ENCODE assay signal across 12 cellular contexts in the genomic region with DNA sequence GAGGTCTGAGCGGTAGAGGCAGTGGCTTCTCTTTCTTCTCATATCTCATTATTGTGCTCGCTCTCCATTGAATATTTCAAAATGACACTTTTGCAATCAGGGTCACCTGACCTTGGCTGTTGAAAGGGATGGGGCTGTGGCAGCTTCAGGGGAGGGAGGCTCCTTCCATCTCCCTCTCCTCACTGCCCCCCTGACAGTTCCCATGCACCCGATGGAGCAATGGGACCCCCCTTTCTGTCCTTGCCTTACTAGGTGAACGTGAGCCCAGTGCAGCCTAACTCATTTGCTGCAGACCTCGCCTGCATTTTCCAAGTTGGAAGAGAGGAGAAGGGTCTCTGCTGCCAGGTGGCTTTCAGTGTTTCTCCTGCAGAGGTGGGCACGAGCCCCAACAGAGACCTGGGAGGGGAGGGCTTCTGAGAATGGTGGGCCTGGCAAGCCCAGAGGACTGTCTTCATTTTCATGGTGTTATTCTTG. TPM values are rescaled to one million over a fixed set of nuclear protein-coding genes. Genes with fewer than 3 reads are reported as not detected.
A peak's percentile ranks its signal among the peaks of the same experiment; 100 is the strongest.
DNase-seq lines count a peak whose midpoint lies in the region; ATAC-seq and TF ChIP-seq lines count a peak whose summit lies in the region.
"Had no signal": no experiment of that assay in that cellular context is flagged by ENCODE, and none has a peak within 500 bp of the region (broad histone marks: within the 10 kb centered on the region; RNA-seq: fewer than 3 reads in every experiment).

No MANE protein-coding gene starts in this region.

- ATAC-seq in gastroesophageal sphincter, result peak; percentile 39
- ATAC-seq in GM19467 (IDR thresholded peaks at IDR 0.05; ENCODE audit: unreplicated experiment), result no peak
- ATAC-seq: activated CD8-positive, alpha-beta T cell treated with anti-CD3 and anti-CD28 coated beads for 36 hours; CD8-positive, alpha-beta T cell had no signal

- no peaks in the 10 kb centered on the region for H3K36me3 Mint-ChIP-seq in endodermal cell (ENCODE audit: low read depth)
- H3K36me3 Mint-ChIP-seq: CD8-positive, alpha-beta T cell had no signal

- peaks cover 26% of the 10 kb centered on the region for H3K27me3 Mint-ChIP-seq in endodermal cell (ENCODE audit: insufficient read depth)

- no peaks in the 10 kb centered on the region for H3K27me3 ChIP-seq in adipocyte (replicated peaks; ENCODE audit: control insufficient read depth, insufficient read depth, low read length)
- H3K27me3 ChIP-seq in gastroesophageal sphincter, result no peaks in the 10 kb centered on the region
- H3K27me3 ChIP-seq in ovary, result no peaks in the 10 kb centered on the region
- H3K27me3 ChIP-seq in uterus, result no peaks in the 10 kb centered on the region
- no peaks in the 10 kb centered on the region for H3K27me3 ChIP-seq in endodermal cell (ENCODE audit: control insufficient read depth, insufficient read depth, low read length, poor library complexity, severe bottlenecking)

- H3K27ac ChIP-seq in gastroesophageal sphincter, result peak overlapping the region in 3 of 4 donors; percentile 78 to 80 (median 78)
- peak overlapping the region; percentile 52 to 65 for H3K27ac ChIP-seq in ovary
- H3K27ac ChIP-seq in uterus, result peak overlapping the region; percentile 15 to 47
- H3K27ac ChIP-seq in endodermal cell (ENCODE audit: low read depth, low read length), result no peak overlapping the region

- peaks cover 13% of the 10 kb centered on the region for H3K9me3 Mint-ChIP-seq in endodermal cell

- intact Hi-C loops in ovary (cut with DNase I) (loop anchor here in 1 of 4 donors (10.0 kb wide), 1 partner anchor 184 kb away; no protein-coding TSS in a partner anchor), uterus (cut with DNase I; ENCODE audit: low total_unique reads) (no loop called here)

- TF ChIP-seq CTCF in gastroesophageal sphincter (IDR thresholded peaks at IDR 0.05) (no peak), ovary (IDR thresholded peaks at IDR 0.05) (no peak), uterus (IDR thresholded peaks at IDR 0.05) (no peak), endodermal cell (conservative IDR thresholded peaks at IDR 0.05) (no peak)

- no peaks in the 10 kb centered on the region for H3K4me1 Mint-ChIP-seq in endodermal cell

- H3K27ac Mint-ChIP-seq in endodermal cell, result no peak overlapping the region
- H3K27ac Mint-ChIP-seq: activated CD8-positive, alpha-beta T cell treated with anti-CD3 and anti-CD28 coated beads for 36 hours; CD8-positive, alpha-beta T cell had no signal

- H3K36me3 ChIP-seq in adipocyte (ENCODE audit: control insufficient read depth, insufficient read depth, low read length, severe bottlenecking), result no peaks in the 10 kb centered on the region
- no peaks in the 10 kb centered on the region for H3K36me3 ChIP-seq in gastroesophageal sphincter
- H3K36me3 ChIP-seq in ovary, result no peaks in the 10 kb centered on the region
- no peaks in the 10 kb centered on the region for H3K36me3 ChIP-seq in uterus
- no peaks in the 10 kb centered on the region for H3K36me3 ChIP-seq in endodermal cell (ENCODE audit: control insufficient read depth, insufficient read depth, low read length)

- WGBS in gastroesophageal sphincter (ENCODE audit: low coverage in 1 of 2), 2 donors, result 57 to 80% methylated on average over 1 to 4 of the region's 6 CpGs
- WGBS in ovary, 3 donors, result 46 to 66% (median 61%) methylated on average over 6 of the region's 6 CpGs
- WGBS in endodermal cell (ENCODE audit: insufficient coverage in 1 of 2, insufficient read length in 1 of 2), 2 experiments, result 91 to 100% methylated on average over 2 to 6 of the region's 6 CpGs

- H3K4me3 ChIP-seq in adipocyte (ENCODE audit: low read length) (peak overlapping the region; percentile 67), gastroesophageal sphincter (no peak overlapping the region), ovary (no peak overlapping the region), uterus (no peak overlapping the region), endodermal cell (ENCODE audit: low read length) (no peak overlapping the region)

- TF ChIP-seq POLR2A in gastroesophageal sphincter (IDR thresholded peaks at IDR 0.05) (no peak), ovary (IDR thresholded peaks at IDR 0.05) (no peak), uterus (IDR thresholded peaks at IDR 0.05) (no peak)

- H3K9me3 ChIP-seq in adipocyte (ENCODE audit: control insufficient read depth, low read length), result peaks cover 11% of the 10 kb centered on the region
- H3K9me3 ChIP-seq in gastroesophageal sphincter, result peaks cover 0 to 11% (median 0%) of the 10 kb centered on the region in 3 donors
- no peaks in the 10 kb centered on the region for H3K9me3 ChIP-seq in ovary
- no peaks in the 10 kb centered on the region for H3K9me3 ChIP-seq in uterus
- H3K9me3 ChIP-seq in endodermal cell (ENCODE audit: control insufficient read depth, low read length), result peaks cover 7% of the 10 kb centered on the region

- H3K4me1 ChIP-seq in adipocyte (ENCODE audit: control insufficient read depth, insufficient read depth, low read length) (peaks cover 50% of the 10 kb centered on the region), gastroesophageal sphincter (peaks cover 0 to 35% (median 12%) of the 10 kb centered on the region in 3 donors), ovary (ENCODE audit: insufficient read depth) (peaks cover 15% of the 10 kb centered on the region), uterus (peaks cover 0 to 10% of the 10 kb centered on the region in 2 donors), endodermal cell (ENCODE audit: control insufficient read depth, insufficient read depth, low read length) (no peaks in the 10 kb centered on the region)

- TF ChIP-seq EP300 in gastroesophageal sphincter (IDR thresholded peaks at IDR 0.05) (no peak), ovary (IDR thresholded peaks at IDR 0.05) (no peak)

- H3K9ac ChIP-seq in adipocyte (ENCODE audit: low read length), result peak overlapping the region; percentile 86
- no peak overlapping the region for H3K9ac ChIP-seq in endodermal cell (ENCODE audit: extremely low read depth, low read length, poor library complexity, severe bottlenecking)

- H3K4me3 Mint-ChIP-seq in endodermal cell, result no peak overlapping the region
- H3K4me3 Mint-ChIP-seq: activated CD8-positive, alpha-beta T cell treated with anti-CD3 and anti-CD28 coated beads for 36 hours; CD8-positive, alpha-beta T cell had no signal

- DNase-seq in adipocyte (ENCODE audit: low read depth) (no peak), ovary (no peak), uterus (no peak), endodermal cell (no peak), T-helper 9 cell (no peak)
- DNase-seq: activated CD8-positive, alpha-beta T cell treated with anti-CD3 and anti-CD28 coated beads for 36 hours; CD8-positive, alpha-beta T cell; DND-41; Kasumi-1; NCI-H446 treated with DMSO at 0.1 percent for 48 hours had no signal

RNA-seq across cellular contexts. Expression of gene STC2, which starts 17.9 kb away (rescaled TPM):
- total RNA-seq in gastroesophageal sphincter, result 100 to 1,000 TPM in 2 of 4 donors, 10 to 100 TPM in 2; 34.1 to 116 (median 84.6) TPM
- total RNA-seq in ovary, result 1 to 10 TPM in 2 of 7 donors, under 1 TPM in 5; 0.45 to 8.3 (median 0.83) TPM
- polyA plus RNA-seq in ovary, result 1 to 10 TPM in 1 of 2 donors, under 1 TPM in 1; 0.71 to 3.2 TPM
- 1 to 10 TPM in 2 of 4 donors, under 1 TPM in 1, not detected in 1; 0.26 to 3.4 (median 1.5) TPM for total RNA-seq in uterus
- total RNA-seq in endodermal cell, result 1 to 10 TPM; 4.6 to 4.8 TPM
- polyA plus RNA-seq in endodermal cell (2013, experiment 1 of 2), result 14.9 TPM
- polyA plus RNA-seq in endodermal cell (2013, experiment 2 of 2), result 5.3 TPM
- total RNA-seq: CD8-positive, alpha-beta T cell had no signal
